In the genomic region with DNA sequence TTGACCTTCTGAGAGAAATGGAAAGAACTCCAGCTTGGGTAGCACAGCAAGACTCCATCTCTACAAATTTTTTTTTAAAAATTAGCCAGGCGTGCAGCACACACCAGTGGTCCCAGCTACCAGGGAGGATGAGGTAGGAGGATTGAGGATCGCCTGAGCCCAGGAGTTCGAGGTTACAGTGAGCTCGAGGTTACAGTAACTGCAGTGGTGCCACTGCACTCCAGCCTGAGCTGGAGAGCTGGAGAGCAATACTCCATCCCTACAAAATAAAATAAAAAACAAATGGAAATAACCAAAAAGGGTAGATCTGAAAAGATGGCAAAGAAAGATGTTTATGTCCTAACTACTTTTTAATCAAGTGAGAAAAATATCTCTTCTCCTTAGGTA, we compare ENCODE assay signal across 13 cellular contexts. TPM values are rescaled to one million over a fixed set of nuclear protein-coding genes. Genes with fewer than 3 reads are reported as not detected.
A peak's percentile ranks its signal among the peaks of the same experiment; 100 is the strongest.
DNase-seq lines count a peak whose midpoint lies in the region; ATAC-seq, FAIRE-seq and TF ChIP-seq lines count a peak whose summit lies in the region.
"Had no signal": no experiment of that assay in that cellular context is flagged by ENCODE, and none has a peak within 500 bp of the region (broad histone marks: within the 10 kb centered on the region; RNA-seq: fewer than 3 reads in every experiment).

No MANE protein-coding gene starts in this region.

- peaks cover 44% of the 10 kb centered on the region for H3K36me3 Mint-ChIP-seq in MCF 10A (ENCODE audit: insufficient read depth, unreplicated experiment)

- no peaks in the 10 kb centered on the region for H4K20me1 ChIP-seq in mammary epithelial cell (ENCODE audit: insufficient read depth, low read length)

- H3K36me3 ChIP-seq in mammary epithelial cell (ENCODE audit: insufficient read depth, low read length) = peaks cover 4% of the 10 kb centered on the region
- peaks cover 0 to 7% (median 6%) of the 10 kb centered on the region in 3 donors for H3K36me3 ChIP-seq in tibial artery
- H3K36me3 ChIP-seq: ovary had no signal

- CTCF ChIA-PET in MCF 10A (lab: Yijun Ruan, JAX) = interaction anchor here (0.5 to 2.5 kb wide), 26 partner anchors 9 to 554 kb away, joined by 3 to 25 read pairs (median 4); no protein-coding TSS in a partner anchor
- CTCF ChIA-PET in mammary epithelial cell (lab: Charles Lee; ENCODE audit: low non-redundant PET) = interaction anchor here (0.6 kb wide), 1 partner anchor 1014 kb away, joined by 3 read pairs; no protein-coding TSS in a partner anchor

- DNase-seq in MCF 10A (ENCODE audit: unreplicated experiment) = no peak
- no peak for DNase-seq in mammary epithelial cell
- DNase-seq in kidney tubule cell (ENCODE audit: low spot score) = peak; percentile 9
- DNase-seq in tibial artery = no peak
- no peak for DNase-seq in DMS 273 (lab: John Stamatoyannopoulos, UW; ENCODE audit: unreplicated experiment)
- no peak for DNase-seq in 8988T
- DNase-seq: hypothalamus, lower lobe of right lung, ovary had no signal

- no TSS peak for BruUV-seq in MCF 10A (replicated peaks; lab: Mats Ljungman, UMichigan)
- no TSS peak for BruUV-seq in mammary epithelial cell (replicated peaks; lab: Mats Ljungman, UMichigan)

- no peak for TF ChIP-seq CTCF in MCF 10A (IDR thresholded peaks at IDR 0.05; ENCODE audit: unreplicated experiment)
- no peak for TF ChIP-seq CTCF in mammary epithelial cell (conservative IDR thresholded peaks at IDR 0.05 in 1 of 2, IDR thresholded peaks at IDR 0.05 in 1 of 2; ENCODE audit: extremely low read depth in 1 of 2, insufficient read depth in 1 of 2, low read depth in 1 of 2, low read length in 2 of 2)
- no peak for TF ChIP-seq CTCF in tibial artery (IDR thresholded peaks at IDR 0.05)

- no peak overlapping the region for H3K27ac ChIP-seq in mammary epithelial cell (ENCODE audit: insufficient read depth, low read depth, low read length)
- peak overlapping the region; percentile 4 to 19 for H3K27ac ChIP-seq in tibial artery
- H3K27ac ChIP-seq: lower lobe of right lung, ovary had no signal

- dilution Hi-C loops in mammary epithelial cell (cut with HindIII; ENCODE audit: low sequenced_read_pairs) = no loop called here

- peak; percentile 9 for FAIRE-seq in TTC549 (lab: Jason Lieb, UNC)
- FAIRE-seq: bronchial epithelial cell had no signal

- H3K4me2 ChIP-seq in mammary epithelial cell (ENCODE audit: insufficient read depth, low read depth, low read length) = no peak overlapping the region

- H3K4me3 Mint-ChIP-seq in MCF 10A (ENCODE audit: unreplicated experiment) = no peak overlapping the region
- H3K4me3 Mint-ChIP-seq: activated T-helper 1 cell treated with anti-CD3 and anti-CD28 coated beads, Interleukin-12 subunit alpha, Interleukin-12 subunit beta, Interleukin-2, Interleukin-4 antibody, amounts not matched to agents 30 ng/mL and 10 ng/mL and 1 ng/mL, durations not matched to agents 14 hours and 24 hours and 36 hours had no signal

- POLR2A ChIA-PET in MCF 10A (lab: Yijun Ruan, JAX) = interaction anchor here (0.8 to 2.1 kb wide), 15 partner anchors 14 to 392 kb away, joined by 3 to 11 read pairs (median 4); a partner anchor contains a TSS

- in situ Hi-C loops in mammary epithelial cell (cut with MboI; ENCODE audit: low sequenced_read_pairs in 2 of 2) = loop anchor here in 1 of 2 donors (10.0 to 25.0 kb wide), 2 partner anchors 290 to 393 kb away; a partner anchor contains a TSS

- peaks cover 83% of the 10 kb centered on the region for H3K79me2 ChIP-seq in mammary epithelial cell (ENCODE audit: insufficient read depth, low read length)

- H2AFZ ChIP-seq in mammary epithelial cell (ENCODE audit: low read depth, low read length) = no peak overlapping the region

- H3K9me3 Mint-ChIP-seq in MCF 10A (ENCODE audit: unreplicated experiment) = no peaks in the 10 kb centered on the region
- H3K9me3 Mint-ChIP-seq: activated T-helper 1 cell treated with anti-CD3 and anti-CD28 coated beads, Interleukin-12 subunit alpha, Interleukin-12 subunit beta, Interleukin-2, Interleukin-4 antibody, amounts not matched to agents 30 ng/mL and 10 ng/mL and 1 ng/mL, durations not matched to agents 14 hours and 24 hours and 36 hours had no signal

- H3K4me1 ChIP-seq in mammary epithelial cell (ENCODE audit: insufficient read depth, low read length) = peaks cover 10% of the 10 kb centered on the region
- H3K4me1 ChIP-seq in tibial artery = peaks cover 0 to 48% (median 27%) of the 10 kb centered on the region in 4 donors

- no peak for ATAC-seq in HG03342 (IDR thresholded peaks at IDR 0.05; ENCODE audit: unreplicated experiment)

- H3K27me3 ChIP-seq in mammary epithelial cell (ENCODE audit: insufficient read depth, low read length) = no peaks in the 10 kb centered on the region
- H3K27me3 ChIP-seq in tibial artery = no peaks in the 10 kb centered on the region
- H3K27me3 ChIP-seq: ovary had no signal

- no peaks in the 10 kb centered on the region for H3K27me3 Mint-ChIP-seq in MCF 10A (ENCODE audit: insufficient read depth, unreplicated experiment)

- intact Hi-C loops in MCF 10A (cut with micrococcal nuclease) = loop anchor here (1.0 kb wide), 4 partner anchors 90 to 392 kb away; no protein-coding TSS in a partner anchor
- intact Hi-C loops in mammary epithelial cell (cut with micrococcal nuclease) = loop anchor here (1.0 to 5.0 kb wide), 6 partner anchors 90 to 392 kb away; a partner anchor contains a TSS
- intact Hi-C loops in tibial artery (cut with DNase I; ENCODE audit: low total_unique reads) = loop anchor here (10.0 kb wide), 2 partner anchors 90 to 290 kb away; no protein-coding TSS in a partner anchor

- H3K9me3 ChIP-seq in mammary epithelial cell (replicated peaks; ENCODE audit: insufficient read depth, low read length) = no peaks in the 10 kb centered on the region
- no peaks in the 10 kb centered on the region for H3K9me3 ChIP-seq in tibial artery
- H3K9me3 ChIP-seq: lower lobe of right lung, ovary had no signal

- H3K4me3 ChIP-seq in mammary epithelial cell (replicated peaks in 1 of 3; ENCODE audit: insufficient read depth in 1 of 3, low read depth in 2 of 3, low read length in 3 of 3) = no peak overlapping the region
- no peak overlapping the region for H3K4me3 ChIP-seq in tibial artery
- H3K4me3 ChIP-seq: lower lobe of right lung, ovary had no signal

- WGBS in mammary epithelial cell (ENCODE audit: low coverage, missing lambda C conversion rate) = 86% methylated on average over 4 of the region's 4 CpGs

- peaks cover 24% of the 10 kb centered on the region for H3K4me1 Mint-ChIP-seq in MCF 10A (ENCODE audit: insufficient read depth, unreplicated experiment)

- peak overlapping the region; percentile 46 for H3K27ac Mint-ChIP-seq in MCF 10A (ENCODE audit: low read depth, unreplicated experiment)
- H3K27ac Mint-ChIP-seq: activated T-helper 1 cell treated with anti-CD3 and anti-CD28 coated beads, Interleukin-12 subunit alpha, Interleukin-12 subunit beta, Interleukin-2, Interleukin-4 antibody, amounts not matched to agents 30 ng/mL and 10 ng/mL and 1 ng/mL, durations not matched to agents 14 hours and 24 hours and 36 hours had no signal

- no peak overlapping the region for H3K9ac ChIP-seq in mammary epithelial cell (ENCODE audit: insufficient read depth, low read length)

RNA-seq across cellular contexts. Expression of a gene that starts 14.5 kb away (rescaled TPM):
- total RNA-seq in MCF 10A (2022) (92.1 and 92.2 TPM in 2 replicates), mammary epithelial cell (10 to 100 TPM; 28.0 to 48.1 TPM)
- polyA plus RNA-seq in mammary epithelial cell = 18.2 TPM
- 41.7 TPM for polyA minus RNA-seq in mammary epithelial cell

RNA-seq across cellular contexts. Expression of a gene that starts 45.4 kb away (rescaled TPM):
- total RNA-seq in MCF 10A (2022) (281 and 320 TPM in 2 replicates), mammary epithelial cell (100 to 1,000 TPM; 239 to 352 TPM)
- 412 TPM for polyA plus RNA-seq in mammary epithelial cell
- 418 TPM for polyA minus RNA-seq in mammary epithelial cell
